ENCODE assay signal across 16 cellular contexts in the genomic region with DNA sequence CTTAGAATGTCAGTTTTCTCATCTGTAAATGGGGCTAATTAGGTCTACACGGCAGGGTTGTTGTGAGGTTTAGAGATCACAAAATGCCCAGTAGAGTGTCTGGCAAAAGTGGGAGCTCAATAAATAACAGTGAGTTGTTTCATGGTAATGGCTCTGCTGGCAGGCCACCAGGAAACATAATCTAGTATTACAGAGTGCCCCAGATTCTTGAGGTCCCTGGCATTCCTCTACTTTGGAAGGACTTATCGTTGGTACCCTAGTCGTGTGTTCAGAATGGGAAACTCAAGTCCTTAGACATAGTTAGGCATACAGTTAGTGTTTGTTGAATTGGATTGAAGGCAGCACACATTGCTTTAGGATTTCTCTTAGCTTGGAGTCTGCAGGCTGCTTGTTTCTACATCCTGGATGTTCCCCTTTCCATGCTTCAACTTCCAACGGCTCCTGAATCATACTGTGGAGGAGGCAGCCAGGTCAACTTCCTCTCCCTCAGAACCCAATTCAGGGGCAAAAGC.
DNase-seq lines count a peak whose midpoint lies in the region; ATAC-seq, FAIRE-seq and TF ChIP-seq lines count a peak whose summit lies in the region.
"Had no signal": no experiment of that assay in that cellular context is flagged by ENCODE, and none has a peak within 500 bp of the region (broad histone marks: within the 10 kb centered on the region; RNA-seq: fewer than 3 reads in every experiment).

No MANE protein-coding gene starts in this region.

- ATAC-seq in HG02763 (IDR thresholded peaks at IDR 0.05; ENCODE audit: unreplicated experiment) = no peak
- ATAC-seq: T-helper 17 cell, upper lobe of right lung had no signal

- H3K36me3 ChIP-seq in bronchial epithelial cell (ENCODE audit: control insufficient read depth, insufficient read depth, low read length) (no peaks in the 10 kb centered on the region), BE2C (no peaks in the 10 kb centered on the region)
- H3K36me3 ChIP-seq: upper lobe of right lung had no signal

- DNase-seq in ACHN = peak; percentile 38
- DNase-seq in HTR-8/SVneo (ENCODE audit: insufficient read length, low spot score) = peak; percentile 51
- peak; percentile 55 for DNase-seq in bronchial epithelial cell (ENCODE audit: low read depth)
- DNase-seq in kidney tubule cell (ENCODE audit: low spot score) = peak; percentile 64
- DNase-seq in OCI-M2 (lab: John Stamatoyannopoulos, UW; ENCODE audit: unreplicated experiment) = no peak
- no peak for DNase-seq in BE2C
- DNase-seq in globus pallidus (ENCODE audit: low spot score) = no peak
- DNase-seq: activated CD4-positive, alpha-beta T cell treated with anti-CD3 and anti-CD28 coated beads, Interleukin-2, amount 10 ng/mL, durations not matched to agents 24 days and 14 days; AML-193; endodermal cell; GOT3; NCI-H1048; T-helper 17 cell; upper lobe of right lung had no signal

- TF ChIP-seq CTCF in bronchial epithelial cell (IDR thresholded peaks at IDR 0.05; ENCODE audit: insufficient read depth, low read length, severe bottlenecking) = no peak
- no peak for TF ChIP-seq CTCF in BE2C (IDR thresholded peaks at IDR 0.05; ENCODE audit: low read depth, low read length)

- in situ Hi-C loops in ACHN (cut with HindIII; ENCODE audit: low pct_ligation_motif_present, low pct_unique_long_range_greater_than_20kb, low sequenced_read_pairs) = no loop called here

- FAIRE-seq in HTR-8/SVneo (lab: Jason Lieb, UNC) (peak; percentile 88), bronchial epithelial cell (lab: Jason Lieb, UNC) (no peak)
- FAIRE-seq: GM12891 had no signal

- H3K27me3 ChIP-seq in bronchial epithelial cell (ENCODE audit: control insufficient read depth, insufficient read depth, low read length) (no peaks in the 10 kb centered on the region), BE2C (no peaks in the 10 kb centered on the region)
- H3K27me3 ChIP-seq: upper lobe of right lung had no signal

- 0 out of 2 replicates have a peak, but pooled peaks cover 2% of the 10 kb centered on the region for H3K4me1 ChIP-seq in BE2C
- H3K4me1 ChIP-seq: upper lobe of right lung had no signal

- H3K9me3 ChIP-seq in BE2C = no peaks in the 10 kb centered on the region
- H3K9me3 ChIP-seq: upper lobe of right lung had no signal

- H3K4me3 ChIP-seq in bronchial epithelial cell (ENCODE audit: low read depth, low read length) (no peak overlapping the region), BE2C (ENCODE audit: low read depth, low read length) (no peak overlapping the region)
- H3K4me3 ChIP-seq: upper lobe of right lung had no signal

Comparison
In these comparisons a context has a peak if more than half of its experiments do, and no peak if none do; other contexts are left out.
1. DNase-seq: peak in ACHN (single experiment), HTR-8/SVneo (single experiment), bronchial epithelial cell (single experiment) and kidney tubule cell (single experiment); none in OCI-M2 (single experiment), BE2C (single experiment) and globus pallidus (single experiment).